Comparison of ENCODE assay signal across 8 cellular contexts in genomic region chr12:31958601-31959000, GRCh38. TPM values are rescaled to one million over a fixed set of nuclear protein-coding genes. Genes with fewer than 3 reads are reported as not detected.
DNase-seq lines count a peak whose midpoint lies in the region; ATAC-seq and TF ChIP-seq lines count a peak whose summit lies in the region.

No MANE protein-coding gene starts in this region.

- TF ChIP-seq CTCF in DND-41 (IDR thresholded peaks at IDR 0.05; ENCODE audit: borderline replicate concordance, extremely low read depth, low read length, poor library complexity, severe bottlenecking) (no peak), endothelial cell (IDR thresholded peaks at IDR 0.05; ENCODE audit: unreplicated experiment) (no peak), osteocyte (IDR thresholded peaks at IDR 0.05) (no peak)

- intact Hi-C loops in left colon (cut with DNase I, micrococcal nuclease): no loop called here

- DNase-seq in DND-41 (no peak), NT2/D1 (ENCODE audit: low read depth, low spot score) (peak; percentile 25), endothelial cell (ENCODE audit: low spot score) (no peak), osteocyte (ENCODE audit: extremely low spot score, unreplicated experiment) (no peak), NCI-H446 (lab: John Stamatoyannopoulos, UW) (no peak), putamen (ENCODE audit: low spot score) (no peak), left colon (no peak)

- H3K4me3 Mint-ChIP-seq in endothelial cell (ENCODE audit: unreplicated experiment) (peak overlapping the region; percentile 97), osteocyte (ENCODE audit: unreplicated experiment) (peak overlapping the region; percentile 95)

- H3K9ac ChIP-seq in DND-41 (ENCODE audit: low read depth, low read length): peak overlapping the region; percentile 90
- H3K9ac ChIP-seq in NT2/D1 (ENCODE audit: insufficient read length, low read depth): peak overlapping the region; percentile 68

- ATAC-seq in DND-41 (ENCODE audit: insufficient read depth, low read depth) (no peak), GM21529 (IDR thresholded peaks at IDR 0.05; ENCODE audit: unreplicated experiment) (no peak), left colon (no peak)

- peak overlapping the region; percentile 51 to 74; a peak in 3 of 4 replicates for H3K4me3 ChIP-seq in DND-41 (ENCODE audit: low read depth in 1 of 2, low read length in 2 of 2)
- H3K4me3 ChIP-seq in NT2/D1 (ENCODE audit: insufficient read length, low read depth): peak overlapping the region; percentile 91

- no peaks in the 10 kb centered on the region for H3K9me3 ChIP-seq in DND-41 (ENCODE audit: insufficient read depth, low read length, severe bottlenecking)
- H3K9me3 ChIP-seq in NT2/D1 (ENCODE audit: insufficient read depth, low read length): peaks cover 49% of the 10 kb centered on the region

- H3K79me2 ChIP-seq in DND-41 (ENCODE audit: insufficient read depth, low read length): peaks cover 55% of the 10 kb centered on the region

- H3K4me1 Mint-ChIP-seq in endothelial cell (ENCODE audit: unreplicated experiment) (peaks cover 34% of the 10 kb centered on the region), osteocyte (ENCODE audit: unreplicated experiment) (peaks cover 31% of the 10 kb centered on the region)

- H3K4me1 ChIP-seq in DND-41 (ENCODE audit: insufficient read depth, low read length): peaks cover 48% of the 10 kb centered on the region
- H3K4me1 ChIP-seq in NT2/D1 (ENCODE audit: insufficient read depth, insufficient read length): no peaks in the 10 kb centered on the region

- H3K27ac Mint-ChIP-seq in endothelial cell (ENCODE audit: unreplicated experiment): peak overlapping the region; percentile 94
- H3K27ac Mint-ChIP-seq in osteocyte (ENCODE audit: unreplicated experiment): peak overlapping the region; percentile 90

- H3K36me3 ChIP-seq in DND-41 (ENCODE audit: insufficient read depth, low read length): peaks cover 33% of the 10 kb centered on the region
- H3K36me3 ChIP-seq in NT2/D1 (ENCODE audit: insufficient read depth, insufficient read length, low read length): peaks cover 30% of the 10 kb centered on the region

- H3K4me2 ChIP-seq in DND-41 (ENCODE audit: insufficient read depth, low read length): peak overlapping the region; percentile 86

- H3K36me3 Mint-ChIP-seq in endothelial cell (ENCODE audit: low read depth, unreplicated experiment) (peaks cover 31% of the 10 kb centered on the region), osteocyte (ENCODE audit: unreplicated experiment) (peaks cover 7% of the 10 kb centered on the region)

- H3K27me3 Mint-ChIP-seq in endothelial cell (ENCODE audit: unreplicated experiment): peaks cover 10% of the 10 kb centered on the region
- no peaks in the 10 kb centered on the region for H3K27me3 Mint-ChIP-seq in osteocyte (ENCODE audit: unreplicated experiment)

- peaks cover 14% of the 10 kb centered on the region; the same call in 1 of the 2 replicates for H4K20me1 ChIP-seq in DND-41 (ENCODE audit: insufficient read depth, low read length)

- peak overlapping the region; percentile 90 for H3K27ac ChIP-seq in DND-41 (ENCODE audit: low read length)

- H3K27me3 ChIP-seq in DND-41 (ENCODE audit: insufficient read depth, low read length, poor library complexity) (no peaks in the 10 kb centered on the region), NT2/D1 (ENCODE audit: insufficient read depth, insufficient read length) (no peaks in the 10 kb centered on the region)

- H3K9me3 Mint-ChIP-seq in endothelial cell (ENCODE audit: unreplicated experiment) (peaks cover 5% of the 10 kb centered on the region), osteocyte (ENCODE audit: unreplicated experiment) (no peaks in the 10 kb centered on the region)

- H2AFZ ChIP-seq in DND-41 (ENCODE audit: low read depth, low read length): peak overlapping the region; percentile 65

RNA-seq across cellular contexts. Expression of gene RESF1, which starts 0.6 kb away (rescaled TPM):
- 104 TPM for total RNA-seq in endothelial cell (ENCODE audit: unreplicated experiment)
- total RNA-seq in osteocyte: 19.9 and 22.6 TPM in 2 replicates
- 10 to 100 TPM; 27.7 to 38.2 TPM for total RNA-seq in left colon
